Comparison of ENCODE assay signal across 21 cellular contexts in the genomic region with DNA sequence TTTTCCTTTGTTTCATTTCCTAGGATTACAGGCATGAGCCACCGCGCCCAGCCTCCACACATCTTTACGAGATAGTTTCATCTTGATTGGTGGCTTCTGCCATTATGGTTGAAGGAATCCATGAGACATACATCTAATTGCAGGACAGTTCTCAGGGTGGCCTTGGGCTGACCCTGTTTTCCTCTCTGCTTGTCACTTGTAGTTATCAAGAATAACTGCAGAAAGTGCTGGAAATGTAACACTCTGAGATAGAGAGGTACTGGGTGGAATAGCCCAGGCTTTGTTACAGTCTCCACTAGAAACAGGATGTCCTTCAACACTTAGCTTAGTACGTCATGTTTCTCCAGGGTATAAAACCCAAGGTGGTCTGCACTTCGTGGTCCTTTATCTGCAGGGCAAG. TPM values are rescaled to one million over a fixed set of nuclear protein-coding genes. Genes with fewer than 3 reads are reported as not detected.
A peak's percentile ranks its signal among the peaks of the same experiment; 100 is the strongest.
DNase-seq lines count a peak whose midpoint lies in the region; ATAC-seq, FAIRE-seq and TF ChIP-seq lines count a peak whose summit lies in the region.
"Had no signal": no experiment of that assay in that cellular context is flagged by ENCODE, and none has a peak within 500 bp of the region (broad histone marks: within the 10 kb centered on the region; RNA-seq: fewer than 3 reads in every experiment).

No MANE protein-coding gene starts in this region.

- WGBS in esophagus muscularis mucosa: 89% methylated on average over 5 of the region's 5 CpGs

- no peaks in the 10 kb centered on the region for H3K79me2 ChIP-seq in DND-41 (ENCODE audit: insufficient read depth, low read length)

- H3K4me3 ChIP-seq in BLaER1 (no peak overlapping the region), DND-41 (ENCODE audit: low read depth in 1 of 2, low read length in 2 of 2) (no peak overlapping the region), esophagus muscularis mucosa (no peak overlapping the region)
- H3K4me3 ChIP-seq: GM12878, GM23338 had no signal

- TF ChIP-seq CTCF in DND-41 (IDR thresholded peaks at IDR 0.05; ENCODE audit: borderline replicate concordance, extremely low read depth, low read length, poor library complexity, severe bottlenecking) (no peak), esophagus muscularis mucosa (IDR thresholded peaks at IDR 0.05) (no peak)

- TF ChIP-seq EP300 in esophagus muscularis mucosa (IDR thresholded peaks at IDR 0.05): no peak

- no peak for DNase-seq in DND-41
- DNase-seq in SK-N-DZ (ENCODE audit: low spot score): peak; percentile 85
- DNase-seq in esophagus muscularis mucosa (ENCODE audit: extremely low spot score): peak; percentile 75
- no peak for DNase-seq in erythroblast (lab: John Stamatoyannopoulos, UW)
- no peak for DNase-seq in RCC 7860 (ENCODE audit: low spot score)
- no peak for DNase-seq in SHP77 (lab: John Stamatoyannopoulos, UW)
- DNase-seq: AML-193; Calu3; CD8-positive, alpha-beta T cell; DMS79 treated with DMSO at 0.1 percent for 48 hours; EL; HCEC 1CT had no signal

- H3K4me1 ChIP-seq in BLaER1: peaks cover 97% of the 10 kb centered on the region
- H3K4me1 ChIP-seq in DND-41 (ENCODE audit: insufficient read depth, low read length): peaks cover 99% of the 10 kb centered on the region
- no peaks in the 10 kb centered on the region for H3K4me1 ChIP-seq in esophagus muscularis mucosa

- H3K9ac ChIP-seq in BLaER1 (peak overlapping the region; percentile 40), DND-41 (ENCODE audit: low read depth, low read length) (peak overlapping the region; percentile 51)

- no peak overlapping the region for H2AFZ ChIP-seq in DND-41 (ENCODE audit: low read depth, low read length)
- H2AFZ ChIP-seq: GM23338 had no signal

- peaks cover 31% of the 10 kb centered on the region for H3K36me3 ChIP-seq in BLaER1
- H3K36me3 ChIP-seq in DND-41 (ENCODE audit: insufficient read depth, low read length): no peaks in the 10 kb centered on the region
- no peaks in the 10 kb centered on the region for H3K36me3 ChIP-seq in esophagus muscularis mucosa

- H3K27me3 ChIP-seq in BLaER1 (no peaks in the 10 kb centered on the region), DND-41 (ENCODE audit: insufficient read depth, low read length, poor library complexity) (no peaks in the 10 kb centered on the region), esophagus muscularis mucosa (no peaks in the 10 kb centered on the region)

- peak overlapping the region; percentile 89 for H3K4me2 ChIP-seq in BLaER1
- H3K4me2 ChIP-seq in DND-41 (ENCODE audit: insufficient read depth, low read length): no peak overlapping the region
- H3K4me2 ChIP-seq: GM23338 had no signal

- H3K27ac ChIP-seq in BLaER1: peak overlapping the region; percentile 87
- peak overlapping the region; percentile 87 for H3K27ac ChIP-seq in DND-41 (ENCODE audit: low read length)
- no peak overlapping the region for H3K27ac ChIP-seq in esophagus muscularis mucosa (replicated peaks in 1 of 4)

- no peak for FAIRE-seq in RCC 7860 (lab: Jason Lieb, UNC)
- FAIRE-seq: A204.1, GM12878, H54 had no signal

- H4K20me1 ChIP-seq in BLaER1 (no peaks in the 10 kb centered on the region), DND-41 (ENCODE audit: insufficient read depth, low read length) (no peaks in the 10 kb centered on the region)

- H3K9me3 ChIP-seq in BLaER1: peaks cover 7% of the 10 kb centered on the region; the same call in 1 of the 2 replicates
- H3K9me3 ChIP-seq in DND-41 (ENCODE audit: insufficient read depth, low read length, severe bottlenecking): no peaks in the 10 kb centered on the region
- no peaks in the 10 kb centered on the region for H3K9me3 ChIP-seq in esophagus muscularis mucosa

- TF ChIP-seq POLR2A in esophagus muscularis mucosa (IDR thresholded peaks at IDR 0.05; ENCODE audit: low read depth) (no peak), erythroblast (IDR thresholded peaks at IDR 0.05; ENCODE audit: low read length) (no peak)

- intact Hi-C loops in esophagus muscularis mucosa (cut with DNase I): no loop called here

- no peak for ATAC-seq in DND-41 (ENCODE audit: insufficient read depth, low read depth)
- ATAC-seq in GM21717 (IDR thresholded peaks at IDR 0.05; ENCODE audit: unreplicated experiment): no peak
- ATAC-seq: CD8-positive, alpha-beta T cell; GM12878; GM23338 had no signal

RNA-seq across cellular contexts. Expression of a gene that starts 10.7 kb away (rescaled TPM):
- 1.2 and 1.8 TPM in 2 replicates for polyA plus RNA-seq in SK-N-DZ (2014; cell fraction: cytosol; rRNA removed)
- 0.49 and 0.50 TPM in 2 replicates for polyA plus RNA-seq in SK-N-DZ (2014; cell fraction: nucleus; rRNA removed)
- total RNA-seq in esophagus muscularis mucosa: not detected
- total RNA-seq: Calu3; CD8-positive, alpha-beta T cell; G401; HT1080 had no signal
- polyA plus RNA-seq: BJ had no signal

Comparison
In these comparisons a context has a peak if more than half of its experiments do, and no peak if none do; other contexts are left out.
1. H3K27ac ChIP-seq: peak in BLaER1 (single experiment) and DND-41 (single experiment); none in esophagus muscularis mucosa (0 of 4).
2. DNase-seq: peak in SK-N-DZ (single experiment) and esophagus muscularis mucosa (single experiment); none in DND-41 (single experiment), erythroblast (0 of 2), RCC 7860 (single experiment) and SHP77 (0 of 2).